In the genomic region with DNA sequence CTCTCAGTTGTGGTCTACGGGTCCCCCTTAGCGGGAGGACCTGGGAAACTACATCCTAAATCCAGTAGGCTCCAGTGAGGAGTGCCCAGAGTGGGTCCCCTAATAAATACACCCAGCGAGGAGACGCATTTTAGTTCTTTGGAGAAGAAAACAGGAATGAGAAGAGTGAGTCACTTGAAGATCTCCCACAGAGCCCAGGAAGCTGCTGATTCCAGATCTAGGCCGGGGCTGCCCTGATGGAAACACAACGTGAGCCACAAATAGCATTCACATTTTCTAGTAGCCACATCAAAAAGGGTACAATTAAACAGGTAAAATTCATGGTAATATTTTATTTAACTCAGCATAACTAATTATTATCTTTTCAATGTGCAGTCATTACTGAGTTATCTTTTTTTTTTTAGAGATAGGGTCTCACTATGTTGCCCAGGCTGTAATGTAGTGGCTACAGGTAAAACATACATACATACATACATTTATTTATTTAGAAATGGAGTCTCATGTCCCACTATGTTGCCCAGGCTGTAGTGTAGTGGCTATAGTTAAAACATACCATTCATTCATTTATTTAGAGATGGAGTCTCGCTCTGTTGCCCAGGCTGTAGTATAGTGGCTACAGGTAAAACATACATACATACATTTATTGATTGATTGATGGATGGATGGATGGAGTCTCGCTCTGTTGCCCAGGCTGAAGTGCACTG, we compare ENCODE assay signal across 23 cellular contexts. TPM values are rescaled to one million over a fixed set of nuclear protein-coding genes. Genes with fewer than 3 reads are reported as not detected.
DNase-seq lines count a peak whose midpoint lies in the region; ATAC-seq, FAIRE-seq and TF ChIP-seq lines count a peak whose summit lies in the region.
"Had no signal": no experiment of that assay in that cellular context is flagged by ENCODE, and none has a peak within 500 bp of the region (broad histone marks: within the 10 kb centered on the region; RNA-seq: fewer than 3 reads in every experiment).

No MANE protein-coding gene starts in this region.

- H3K4me3 Mint-ChIP-seq in T-helper 17 cell (no peak overlapping the region), type B pancreatic cell (no peak overlapping the region)
- H3K4me3 Mint-ChIP-seq: CD4-positive, CD25-positive, alpha-beta regulatory T cell had no signal

- H3K27ac ChIP-seq in HepG2 (ENCODE audit: extremely low read length, insufficient read depth, low read length), result no peak overlapping the region
- no peak overlapping the region for H3K27ac ChIP-seq in right lobe of liver
- H3K27ac ChIP-seq in brain microvascular endothelial cell, result no peak overlapping the region
- peak overlapping the region in 3 of 4 donors; percentile 84 to 89 (median 87) for H3K27ac ChIP-seq in sigmoid colon
- H3K27ac ChIP-seq: BLaER1, HL-60 had no signal

- no peak overlapping the region for H3K9ac ChIP-seq in HepG2 (ENCODE audit: insufficient read depth, low read depth, low read length)
- H3K9ac ChIP-seq: BLaER1 had no signal

- H3K27ac Mint-ChIP-seq in T-helper 17 cell (no peak overlapping the region), type B pancreatic cell (no peak overlapping the region)
- H3K27ac Mint-ChIP-seq: CD4-positive, CD25-positive, alpha-beta regulatory T cell had no signal

- H3K27me3 ChIP-seq in HepG2 (ENCODE audit: control insufficient read depth in 1 of 2, insufficient read depth in 2 of 2, low read length in 2 of 2) (no peaks in the 10 kb centered on the region), right lobe of liver (no peaks in the 10 kb centered on the region), brain microvascular endothelial cell (replicated peaks) (no peaks in the 10 kb centered on the region), sigmoid colon (no peaks in the 10 kb centered on the region)
- H3K27me3 ChIP-seq: BLaER1, MG63 had no signal

- no peak overlapping the region for H3K4me3 ChIP-seq in HepG2 (replicated peaks in 1 of 3; ENCODE audit: insufficient read depth in 1 of 3, low read depth in 2 of 3, low read length in 3 of 3)
- H3K4me3 ChIP-seq in right lobe of liver, result no peak overlapping the region
- no peak overlapping the region for H3K4me3 ChIP-seq in brain microvascular endothelial cell (ENCODE audit: low read depth, low read length)
- H3K4me3 ChIP-seq in sigmoid colon, result no peak overlapping the region
- H3K4me3 ChIP-seq: BLaER1, HAP-1, MG63 had no signal

- POLR2A ChIA-PET in HepG2 (lab: Yijun Ruan, JAX), result interaction anchor here (18.0 kb wide), 1 partner anchor 16 kb away, joined by 265 read pairs; the partner anchor contains the start of gene FBXO31

- WGBS in HepG2 (ENCODE audit: low lambda C conversion rate), result 96% methylated on average over 8 of the region's 8 CpGs
- 94% methylated on average over 4 of the region's 8 CpGs for WGBS in right lobe of liver (ENCODE audit: insufficient coverage, low coverage, low lambda C conversion rate, missing lambda C conversion rate)
- 96 to 97% methylated on average over 8 of the region's 8 CpGs for WGBS in sigmoid colon, 2 donors

- TSS peak; percentile 24 for BruUV-seq in HepG2 (replicated peaks; lab: Mats Ljungman, UMichigan)

- ATAC-seq in HepG2, result no peak
- no peak for ATAC-seq in right lobe of liver
- ATAC-seq in HG02852 (IDR thresholded peaks at IDR 0.05; ENCODE audit: unreplicated experiment), result no peak
- ATAC-seq in T-helper 17 cell, result no peak
- ATAC-seq: SK-N-SH treated with all-trans-retinoic acid at 6 μM for 48 hours had no signal

- H3K36me3 ChIP-seq in HepG2 (replicated peaks in 1 of 2; ENCODE audit: control insufficient read depth in 1 of 2, insufficient read depth in 2 of 2, low read length in 2 of 2), result peaks cover 59 to 91% of the 10 kb centered on the region in 2 experiments
- H3K36me3 ChIP-seq in right lobe of liver, result peaks cover 0 to 48% (median 18%) of the 10 kb centered on the region in 4 donors
- H3K36me3 ChIP-seq in brain microvascular endothelial cell (replicated peaks), result peaks cover 29% of the 10 kb centered on the region
- peaks cover 24 to 62% (median 30%) of the 10 kb centered on the region in 4 donors for H3K36me3 ChIP-seq in sigmoid colon
- H3K36me3 ChIP-seq: MG63 had no signal

- H3K4me1 ChIP-seq in HepG2 (ENCODE audit: insufficient read depth, low read length) (peaks cover 61% of the 10 kb centered on the region), right lobe of liver (peaks cover 0 to 18% (median 0%) of the 10 kb centered on the region in 4 donors), sigmoid colon (peaks cover 0 to 33% (median 28%) of the 10 kb centered on the region in 4 donors)
- H3K4me1 ChIP-seq: HAP-1 had no signal

- TF ChIP-seq RAD21 in HepG2 (CRISPR knock-in tag; IDR thresholded peaks at IDR 0.05), result no peak

- H3K36me3 Mint-ChIP-seq in T-helper 17 cell (ENCODE audit: low read depth) (peaks cover 3% of the 10 kb centered on the region), type B pancreatic cell (peaks cover 15% of the 10 kb centered on the region)

- peaks cover 96% of the 10 kb centered on the region for H3K79me2 ChIP-seq in HepG2 (ENCODE audit: insufficient read depth, low read length)

- DNase-seq in HepG2 (ENCODE audit: low spot score) (no peak), right lobe of liver (no peak), brain microvascular endothelial cell (peak; percentile 38), sigmoid colon (no peak), T-helper 17 cell (no peak), type B pancreatic cell (ENCODE audit: extremely low spot score, unreplicated experiment) (no peak)
- DNase-seq: CD4-positive, CD25-positive, alpha-beta regulatory T cell; DMS53; GOT3; MG63; NCI-H1105 treated with DMSO at 0.1 percent for 48 hours; NCI-H146; NCI-H1930; NCI-H2107; NCI-H524 treated with DMSO at 0.1 percent for 48 hours; NCI-H774 had no signal

- no peak for FAIRE-seq in HepG2 (lab: Jason Lieb, UNC)
- FAIRE-seq: A204.1, RCC 7860 had no signal

- H3K27me3 Mint-ChIP-seq in T-helper 17 cell (no peaks in the 10 kb centered on the region), type B pancreatic cell (no peaks in the 10 kb centered on the region)
- H3K27me3 Mint-ChIP-seq: CD4-positive, CD25-positive, alpha-beta regulatory T cell had no signal

- no peak overlapping the region for H2AFZ ChIP-seq in HepG2 (ENCODE audit: low read length)

- CTCF ChIA-PET in HepG2 (lab: Yijun Ruan, JAX; ENCODE audit: low intra/inter-chr PET ratio, low total read pairs), result no interaction called here

- H3K4me2 ChIP-seq in HepG2 (ENCODE audit: low read depth, low read length), result no peak overlapping the region
- H3K4me2 ChIP-seq: BLaER1 had no signal

- TF ChIP-seq EP300 in HepG2 (IDR thresholded peaks at IDR 0.05; ENCODE audit: low read depth in 2 of 2, low read length in 2 of 2) (no peak), HepG2 (CRISPR knock-in tag; IDR thresholded peaks at IDR 0.05; ENCODE audit: borderline replicate concordance) (no peak), sigmoid colon (IDR thresholded peaks at IDR 0.05) (no peak)

- H3K9me3 ChIP-seq in HepG2 (ENCODE audit: low read length), result no peaks in the 10 kb centered on the region
- no peaks in the 10 kb centered on the region for H3K9me3 ChIP-seq in right lobe of liver
- no peaks in the 10 kb centered on the region for H3K9me3 ChIP-seq in sigmoid colon
- H3K9me3 ChIP-seq in T-helper 17 cell (ENCODE audit: control insufficient read depth, low read length, poor library complexity, severe bottlenecking), result no peaks in the 10 kb centered on the region
- H3K9me3 ChIP-seq: BLaER1, HAP-1, MG63 had no signal

- in situ Hi-C loops in HepG2 (cut with HindIII; ENCODE audit: extremely low pct_ligation_motif_present, low pct_unique_long_range_greater_than_20kb), result no loop called here
- in situ Hi-C loops in brain microvascular endothelial cell (cut with HindIII; ENCODE audit: low pct_ligation_motif_present, low sequenced_read_pairs), result no loop called here

- H3K9me3 Mint-ChIP-seq in type B pancreatic cell, result no peaks in the 10 kb centered on the region
- H3K9me3 Mint-ChIP-seq: CD4-positive, CD25-positive, alpha-beta regulatory T cell had no signal

- H4K20me1 ChIP-seq in HepG2 (ENCODE audit: insufficient read depth, low read length), result peaks cover 94% of the 10 kb centered on the region

- TF ChIP-seq CTCF in HepG2 (CRISPR knock-in tag; IDR thresholded peaks at IDR 0.05) (no peak), right lobe of liver (IDR thresholded peaks at IDR 0.05) (no peak), brain microvascular endothelial cell (IDR thresholded peaks at IDR 0.05; ENCODE audit: low read depth, low read length, missing control alignments) (no peak), sigmoid colon (IDR thresholded peaks at IDR 0.05) (no peak), type B pancreatic cell (conservative IDR thresholded peaks at IDR 0.05) (no peak)

- H3K4me1 Mint-ChIP-seq in T-helper 17 cell (peaks cover 16% of the 10 kb centered on the region), type B pancreatic cell (ENCODE audit: unreplicated experiment) (peaks cover 11% of the 10 kb centered on the region)

- intact Hi-C loops in HepG2 (cut with micrococcal nuclease; ENCODE audit: unreplicated experiment) (no loop called here), right lobe of liver (cut with DNase I) (no loop called here), sigmoid colon (cut with DNase I) (loop anchor here (5.0 kb wide), 1 partner anchor 45 kb away; the partner anchor contains the start of gene C16orf95)

- TF ChIP-seq POLR2A in HepG2 (IDR thresholded peaks at IDR 0.05; ENCODE audit: insufficient read depth in 1 of 2, low read depth in 2 of 2, low read length in 2 of 2) (no peak), right lobe of liver (IDR thresholded peaks at IDR 0.05) (no peak), sigmoid colon (IDR thresholded peaks at IDR 0.05) (no peak)

RNA-seq across cellular contexts. Expression of gene FBXO31, which starts 21.5 kb away (rescaled TPM):
- total RNA-seq in HepG2 (2016; rRNA removed; fragmentation: Illumina TruSeq; extraction: Trizol) (81.3 and 92.4 TPM in 2 replicates), right lobe of liver (10 to 100 TPM; 20.6 to 56.9 (median 31.1) TPM), sigmoid colon (100 to 1,000 TPM in 2 of 4 donors, 10 to 100 TPM in 2; 86.7 to 120 (median 98.4) TPM), T-helper 17 cell (10 to 100 TPM; 32.7 to 41.7 TPM), type B pancreatic cell (ENCODE audit: low replicate concordance) (26.5 and 35.1 TPM in 2 replicates)
- total RNA-seq in HepG2 (2016; cell fraction: cytosol; rRNA removed; fragmentation: Illumina TruSeq; extraction: Trizol; ENCODE audit: low read depth), result 18.3 and 22.9 TPM in 2 replicates
- 64.5 and 91.5 TPM in 2 replicates for total RNA-seq in HepG2 (2016; cell fraction: insoluble cytoplasmic fraction; rRNA removed; fragmentation: Illumina TruSeq; extraction: Trizol)
- 33.7 and 38.0 TPM in 2 replicates for total RNA-seq in HepG2 (2016; cell fraction: membrane; rRNA removed; fragmentation: Illumina TruSeq; extraction: Trizol)
- 94.4 and 107 TPM in 2 replicates for total RNA-seq in HepG2 (2016; cell fraction: nucleus; rRNA removed; fragmentation: Illumina TruSeq; extraction: Trizol)
- polyA plus RNA-seq in HepG2 (2011; rRNA removed) (101 and 118 TPM in 2 replicates), sigmoid colon (10 to 100 TPM; 15.0 to 40.0 (median 16.2) TPM)
- 51.6 and 63.1 TPM in 2 replicates for polyA plus RNA-seq in HepG2 (2011; cell fraction: cytosol; rRNA removed)
- 393 and 579 TPM in 2 replicates for polyA plus RNA-seq in HepG2 (2011; cell fraction: nucleus; rRNA removed)
- 75.5 and 101 TPM in 2 replicates for polyA plus RNA-seq in HepG2 (2012)
- 6.1 and 6.4 TPM in 2 replicates for polyA plus RNA-seq in HepG2 (2016; cell fraction: cytosol; fragmentation: Illumina TruSeq; extraction: Trizol; ENCODE audit: low read depth)
- polyA plus RNA-seq in HepG2 (2016; cell fraction: insoluble cytoplasmic fraction; fragmentation: Illumina TruSeq; extraction: Trizol; ENCODE audit: low read depth), result 57.9 and 71.3 TPM in 2 replicates
- 18.2 and 18.3 TPM in 2 replicates for polyA plus RNA-seq in HepG2 (2016; cell fraction: membrane; fragmentation: Illumina TruSeq; extraction: Trizol; ENCODE audit: low read depth)
- polyA plus RNA-seq in HepG2 (2016; cell fraction: nucleus; fragmentation: Illumina TruSeq; extraction: Trizol; ENCODE audit: insufficient read depth, low read depth), result 256 and 269 TPM in 2 replicates
- polyA minus RNA-seq in HepG2 (2011; rRNA and poly(A)+ RNA removed; ENCODE audit: low replicate concordance), result 29.6 and 164 TPM in 2 replicates
- polyA minus RNA-seq in HepG2 (2011; cell fraction: cytosol; rRNA and poly(A)+ RNA removed), result 53.4 and 63.9 TPM in 2 replicates
- 202 and 208 TPM in 2 replicates for polyA minus RNA-seq in HepG2 (2011; cell fraction: nucleus; rRNA and poly(A)+ RNA removed)

RNA-seq across cellular contexts. Expression of gene MAP1LC3B, which starts 30.1 kb away (rescaled TPM):
- 15.7 and 30.6 TPM in 2 replicates for total RNA-seq in HepG2 (2016; rRNA removed; fragmentation: Illumina TruSeq; extraction: Trizol)
- total RNA-seq in HepG2 (2016; cell fraction: cytosol; rRNA removed; fragmentation: Illumina TruSeq; extraction: Trizol; ENCODE audit: low read depth), result 5.5 and 7.0 TPM in 2 replicates
- total RNA-seq in HepG2 (2016; cell fraction: insoluble cytoplasmic fraction; rRNA removed; fragmentation: Illumina TruSeq; extraction: Trizol), result 15.9 and 27.1 TPM in 2 replicates
- total RNA-seq in HepG2 (2016; cell fraction: membrane; rRNA removed; fragmentation: Illumina TruSeq; extraction: Trizol), result 24.8 and 26.3 TPM in 2 replicates
- 22.0 and 22.3 TPM in 2 replicates for total RNA-seq in HepG2 (2016; cell fraction: nucleus; rRNA removed; fragmentation: Illumina TruSeq; extraction: Trizol)
- 37.4 and 37.9 TPM in 2 replicates for polyA plus RNA-seq in HepG2 (2011; rRNA removed)
- 18.1 and 36.3 TPM in 2 replicates for polyA plus RNA-seq in HepG2 (2011; cell fraction: cytosol; rRNA removed)
- polyA plus RNA-seq in HepG2 (2011; cell fraction: nucleus; rRNA removed), result 15.1 and 23.4 TPM in 2 replicates
- polyA plus RNA-seq in HepG2 (2012), result 68.5 and 98.3 TPM in 2 replicates
- polyA plus RNA-seq in HepG2 (2016; cell fraction: cytosol; fragmentation: Illumina TruSeq; extraction: Trizol; ENCODE audit: low read depth), result 9.9 and 13.1 TPM in 2 replicates
- polyA plus RNA-seq in HepG2 (2016; cell fraction: insoluble cytoplasmic fraction; fragmentation: Illumina TruSeq; extraction: Trizol; ENCODE audit: low read depth), result 65.5 and 71.9 TPM in 2 replicates
- polyA plus RNA-seq in HepG2 (2016; cell fraction: membrane; fragmentation: Illumina TruSeq; extraction: Trizol; ENCODE audit: low read depth), result 26.7 and 27.4 TPM in 2 replicates
- 42.6 and 45.0 TPM in 2 replicates for polyA plus RNA-seq in HepG2 (2016; cell fraction: nucleus; fragmentation: Illumina TruSeq; extraction: Trizol; ENCODE audit: insufficient read depth, low read depth)
- polyA minus RNA-seq in HepG2 (2011; rRNA and poly(A)+ RNA removed; ENCODE audit: low replicate concordance), result 13.2 and 15.8 TPM in 2 replicates
- 22.2 and 35.4 TPM in 2 replicates for polyA minus RNA-seq in HepG2 (2011; cell fraction: cytosol; rRNA and poly(A)+ RNA removed)
- 23.0 and 32.7 TPM in 2 replicates for polyA minus RNA-seq in HepG2 (2011; cell fraction: nucleus; rRNA and poly(A)+ RNA removed)
- 10 to 100 TPM; 16.5 to 48.8 (median 25.6) TPM for total RNA-seq in right lobe of liver
- total RNA-seq in sigmoid colon, result 10 to 100 TPM; 50.0 to 62.6 (median 62.2) TPM
- 100 to 1,000 TPM in 1 of 3 donors, 10 to 100 TPM in 2; 48.0 to 137 (median 76.3) TPM for polyA plus RNA-seq in sigmoid colon
- total RNA-seq in T-helper 17 cell, result 100 to 1,000 TPM in 1 of 2 donors, 10 to 100 TPM in 1; 90.6 to 102 TPM
- 44.4 and 58.5 TPM in 2 replicates for total RNA-seq in type B pancreatic cell (ENCODE audit: low replicate concordance)

RNA-seq across cellular contexts. Expression of gene C16orf95, which starts 44.9 kb away (rescaled TPM):
- total RNA-seq in HepG2 (2016; rRNA removed; fragmentation: Illumina TruSeq; extraction: Trizol) (7.2 and 8.6 TPM in 2 replicates), right lobe of liver (1 to 10 TPM; 1.7 to 5.5 (median 3.9) TPM), sigmoid colon (1 to 10 TPM in 2 of 4 donors, under 1 TPM in 1, not detected in 1; 0.36 to 1.9 (median 1.2) TPM), T-helper 17 cell (1 to 10 TPM; 2.0 to 2.6 TPM), type B pancreatic cell (ENCODE audit: low replicate concordance) (3.0 and 6.3 TPM in 2 replicates)
- total RNA-seq in HepG2 (2016; cell fraction: cytosol; rRNA removed; fragmentation: Illumina TruSeq; extraction: Trizol; ENCODE audit: low read depth), result 20.8 and 21.6 TPM in 2 replicates
- total RNA-seq in HepG2 (2016; cell fraction: insoluble cytoplasmic fraction; rRNA removed; fragmentation: Illumina TruSeq; extraction: Trizol), result 6.9 and 8.1 TPM in 2 replicates
- 15.4 and 16.2 TPM in 2 replicates for total RNA-seq in HepG2 (2016; cell fraction: membrane; rRNA removed; fragmentation: Illumina TruSeq; extraction: Trizol)
- total RNA-seq in HepG2 (2016; cell fraction: nucleus; rRNA removed; fragmentation: Illumina TruSeq; extraction: Trizol), result 6.3 TPM in 2 replicates
- polyA plus RNA-seq in HepG2 (2011; rRNA removed) (2.0 and 2.8 TPM in 2 replicates), sigmoid colon (1 to 10 TPM; 2.5 to 6.6 (median 4.3) TPM)
- 1.3 and 3.1 TPM in 2 replicates for polyA plus RNA-seq in HepG2 (2011; cell fraction: cytosol; rRNA removed)
- 4.1 and 5.0 TPM in 2 replicates for polyA plus RNA-seq in HepG2 (2011; cell fraction: nucleus; rRNA removed)
- 3.8 and 4.5 TPM in 2 replicates for polyA plus RNA-seq in HepG2 (2012)
- 14.5 and 18.3 TPM in 2 replicates for polyA plus RNA-seq in HepG2 (2016; cell fraction: cytosol; fragmentation: Illumina TruSeq; extraction: Trizol; ENCODE audit: low read depth)
- 6.1 and 7.7 TPM in 2 replicates for polyA plus RNA-seq in HepG2 (2016; cell fraction: insoluble cytoplasmic fraction; fragmentation: Illumina TruSeq; extraction: Trizol; ENCODE audit: low read depth)
- 13.5 and 16.8 TPM in 2 replicates for polyA plus RNA-seq in HepG2 (2016; cell fraction: membrane; fragmentation: Illumina TruSeq; extraction: Trizol; ENCODE audit: low read depth)
- 7.1 and 7.6 TPM in 2 replicates for polyA plus RNA-seq in HepG2 (2016; cell fraction: nucleus; fragmentation: Illumina TruSeq; extraction: Trizol; ENCODE audit: insufficient read depth, low read depth)
- 2.1 and 2.6 TPM in 2 replicates for polyA minus RNA-seq in HepG2 (2011; rRNA and poly(A)+ RNA removed; ENCODE audit: low replicate concordance)
- 0.79 and 1.4 TPM in 2 replicates for polyA minus RNA-seq in HepG2 (2011; cell fraction: cytosol; rRNA and poly(A)+ RNA removed)
- polyA minus RNA-seq in HepG2 (2011; cell fraction: nucleus; rRNA and poly(A)+ RNA removed), result 3.7 and 5.0 TPM in 2 replicates

Comparison
In these comparisons a context has a peak if more than half of its experiments do, and no peak if none do; other contexts are left out.
1. H3K27ac ChIP-seq: peak in sigmoid colon (3 of 4); none in HepG2 (single experiment), right lobe of liver (0 of 3) and brain microvascular endothelial cell (single experiment).